25 cellular contexts compared by ENCODE assay signal in the genomic region with DNA sequence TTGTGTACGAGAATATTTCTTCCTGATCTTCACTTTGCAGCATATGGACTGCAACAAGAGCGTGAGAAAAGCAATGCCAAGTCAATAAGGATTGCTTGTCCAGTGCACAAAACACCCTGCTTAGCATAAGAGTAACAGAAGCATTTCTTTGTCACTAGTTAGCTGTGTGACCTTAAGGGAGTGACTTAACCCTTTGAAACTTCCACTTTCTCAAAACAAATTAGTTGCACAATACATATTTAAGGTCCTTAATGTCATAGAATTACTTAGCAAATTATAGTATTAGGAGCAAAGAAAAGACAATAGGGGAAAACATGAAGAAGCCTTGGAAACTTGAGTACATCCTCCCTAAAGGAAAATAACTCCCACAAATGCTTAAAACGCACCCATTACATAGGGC.
"Had no signal": no experiment of that assay in that cellular context is flagged by ENCODE, and none has a peak within 500 bp of the region (broad histone marks: within the 10 kb centered on the region; RNA-seq: fewer than 3 reads in every experiment).

No MANE protein-coding gene starts in this region.

- DNase-seq: activated CD4-positive, alpha-beta T cell treated with anti-CD3 and anti-CD28 coated beads for 1 hour; activated CD4-positive, alpha-beta T cell treated with anti-CD3 and anti-CD28 coated beads for 48 hours; activated CD4-positive, alpha-beta T cell treated with anti-CD3 and anti-CD28 coated beads, Interleukin-2, amount 50 U/mL, for 1 hour; activated CD4-positive, alpha-beta T cell treated with anti-CD3 and anti-CD28 coated beads, Interleukin-2, amount 50 U/mL, for 48 hours; activated CD8-positive, alpha-beta memory T cell treated with anti-CD3 and anti-CD28 coated beads for 24 hours; activated CD8-positive, alpha-beta T cell treated with anti-CD3 and anti-CD28 coated beads for 36 hours; activated effector memory CD4-positive, alpha-beta T cell treated with Interleukin-2 at 50 U/mL for 16 hours; activated naive CD4-positive, alpha-beta T cell treated with anti-CD3 and anti-CD28 coated beads for 36 hours; activated naive CD8-positive, alpha-beta T cell treated with anti-CD3 and anti-CD28 coated beads for 36 hours; activated naive CD8-positive, alpha-beta T cell treated with anti-CD3 and anti-CD28 coated beads, Interleukin-2, amount 50 U/mL, for 24 hours; activated T-cell treated with anti-CD3 and anti-CD28 coated beads, Interleukin-2, amount 50 U/mL, for 4 hours; adrenal gland; amygdala; aorta; body of pancreas; caudate nucleus; cortex of kidney; dermis blood vessel endothelial cell; effector CD4-positive, alpha-beta T cell; effector memory CD8-positive, alpha-beta T cell; esophagus squamous epithelium; foreskin fibroblast; head of caudate nucleus; hippocampal formation; T-helper 2 cell had no signal

- H3K4me3 ChIP-seq: adrenal gland, body of pancreas, esophagus squamous epithelium had no signal
